In genomic region chr7:5679741-5680473, GRCh38 we compare ENCODE assay signal across 9 cellular contexts.
A peak's percentile ranks its signal among the peaks of the same experiment; 100 is the strongest.
DNase-seq lines count a peak whose midpoint lies in the region; ATAC-seq and TF ChIP-seq lines count a peak whose summit lies in the region.
"Had no signal": no experiment of that assay in that cellular context is flagged by ENCODE, and none has a peak within 500 bp of the region (broad histone marks: within the 10 kb centered on the region; RNA-seq: fewer than 3 reads in every experiment).

No MANE protein-coding gene starts in this region.

- intact Hi-C loops in left lung (cut with DNase I), result loop anchor here in 1 of 2 donors (10.0 kb wide), 1 partner anchor 185 kb away; no protein-coding TSS in a partner anchor

- H3K4me1 ChIP-seq in left lung (peaks cover 0 to 66% of the 10 kb centered on the region in 2 donors), HAP-1 (no peaks in the 10 kb centered on the region)

- TF ChIP-seq CTCF in RWPE1 (conservative IDR thresholded peaks at IDR 0.05; ENCODE audit: low read depth), result no peak
- no peak for TF ChIP-seq CTCF in left lung (IDR thresholded peaks at IDR 0.05)

- H3K9me3 ChIP-seq in left lung, result no peaks in the 10 kb centered on the region
- H3K9me3 ChIP-seq in HAP-1, result no peaks in the 10 kb centered on the region

- peak overlapping the region; percentile 13; the same call in 1 of the 2 replicates for H3K27ac ChIP-seq in RWPE1
- peak overlapping the region in 1 of 2 donors; percentile 33 for H3K27ac ChIP-seq in left lung

- CTCF ChIA-PET in RWPE1 (lab: Yijun Ruan, JAX), result interaction anchor here (0.6 to 1.1 kb wide), 4 partner anchors 15 to 440 kb away, joined by 3 to 4 read pairs (median 3); no protein-coding TSS in a partner anchor

- H3K36me3 ChIP-seq in left lung (peaks cover 0 to 12% of the 10 kb centered on the region in 2 donors), HAP-1 (replicated peaks) (no peaks in the 10 kb centered on the region; the same call in 1 of the 2 replicates)

- no peak overlapping the region for H3K4me3 ChIP-seq in left lung
- H3K4me3 ChIP-seq in HAP-1, result no peak overlapping the region

- POLR2A ChIA-PET in RWPE1 (lab: Yijun Ruan, JAX; ENCODE audit: low non-redundant PET), result no interaction called here

- ATAC-seq in GM21529 (IDR thresholded peaks at IDR 0.05; ENCODE audit: unreplicated experiment), result peak; percentile 82
- peak; percentile 52 for ATAC-seq in left lung
- ATAC-seq: T-cell had no signal

- in situ Hi-C loops in HAP-1 (cut with MboI; ENCODE audit: low sequenced_read_pairs), result loop anchor here (25.0 kb wide), 1 partner anchor 318 kb away; no protein-coding TSS in a partner anchor

- DNase-seq in CD1c-positive myeloid dendritic cell (ENCODE audit: extremely low spot score), result peak; percentile 91
- no peak for DNase-seq in RWPE1 (ENCODE audit: low spot score)
- DNase-seq in left lung, result peak in 1 of 2 donors; percentile 77
- DNase-seq in NCI-H226, result no peak
- DNase-seq in HUDEP-2 (lab: John Stamatoyannopoulos, UW; ENCODE audit: unreplicated experiment in 76 of 76), result no peak
- DNase-seq in HAP-1 (ENCODE audit: low spot score in 2 of 2), result no peak
- DNase-seq in HuH-7 (ENCODE audit: low spot score), result no peak

- H3K27me3 ChIP-seq in left lung (no peaks in the 10 kb centered on the region), HAP-1 (ENCODE audit: low read depth) (no peaks in the 10 kb centered on the region)
